10 cellular contexts compared by ENCODE assay signal in genomic region chr6:16505711-16506362, GRCh38.
DNase-seq lines count a peak whose midpoint lies in the region; ATAC-seq and TF ChIP-seq lines count a peak whose summit lies in the region.
"Had no signal": no experiment of that assay in that cellular context is flagged by ENCODE, and none has a peak within 500 bp of the region (broad histone marks: within the 10 kb centered on the region; RNA-seq: fewer than 3 reads in every experiment).

No MANE protein-coding gene starts in this region.

- WGBS in IMR-90 (ENCODE audit: extremely low coverage in 2 of 2, insufficient read length in 1 of 2), 2 experiments, result 50% methylated on average over 3 of the region's 9 CpGs; no CpG with 5 or more reads in 1 of the 2 experiments
- 64% methylated on average over 9 of the region's 9 CpGs for WGBS in lower leg skin, 2 donors

- intact Hi-C loops in IMR-90 (cut with micrococcal nuclease), result no loop called here
- intact Hi-C loops in left lung (cut with DNase I), result loop anchor here in 1 of 2 donors (10.0 kb wide), 1 partner anchor 171 kb away; no protein-coding TSS in a partner anchor
- intact Hi-C loops in lower leg skin (cut with DNase I; ENCODE audit: low total_unique reads), result no loop called here

- H2BK120ac ChIP-seq in IMR-90 (ENCODE audit: low read depth, low read length), result no peak overlapping the region

- TF ChIP-seq CTCF in IMR-90 (conservative IDR thresholded peaks at IDR 0.05; ENCODE audit: low read depth, low read length), result no peak
- no peak for TF ChIP-seq CTCF in left lung (IDR thresholded peaks at IDR 0.05)
- TF ChIP-seq CTCF in lower leg skin (IDR thresholded peaks at IDR 0.05), result no peak

- no peaks in the 10 kb centered on the region; the same call in 1 of the 2 replicates for H4K20me1 ChIP-seq in IMR-90 (ENCODE audit: insufficient read depth, low read length)

- no TSS peak for BruUV-seq in IMR-90 (replicated peaks; lab: Mats Ljungman, UMichigan)

- H3K9me3 ChIP-seq in IMR-90 (ENCODE audit: control insufficient read depth, insufficient read depth, low read length), result no peaks in the 10 kb centered on the region
- no peaks in the 10 kb centered on the region for H3K9me3 ChIP-seq in left lung
- H3K9me3 ChIP-seq: psoas muscle had no signal

- H3K23ac ChIP-seq in IMR-90 (ENCODE audit: low read depth, low read length), result 0 out of 2 replicates have a peak overlapping the region, but pooled peaks have one; percentile 48

- no peak overlapping the region for H2AFZ ChIP-seq in ACC112 (ENCODE audit: low read length, unreplicated experiment)
- no peak overlapping the region for H2AFZ ChIP-seq in IMR-90 (replicated peaks; ENCODE audit: low read length, poor library complexity)

- no peak overlapping the region for H4K5ac ChIP-seq in IMR-90 (ENCODE audit: low read depth, low read length)

- peaks cover 9 to 29% of the 10 kb centered on the region in 2 experiments for H3K79me1 ChIP-seq in IMR-90 (ENCODE audit: low read depth in 1 of 2, low read length in 2 of 2)

- H2BK5ac ChIP-seq in IMR-90 (ENCODE audit: low read depth, low read length, poor library complexity, severe bottlenecking), result no peak overlapping the region

- H3K27me3 ChIP-seq in ACC112 (ENCODE audit: insufficient read depth, low read length) (no peaks in the 10 kb centered on the region), IMR-90 (ENCODE audit: control insufficient read depth, insufficient read depth, low read length) (no peaks in the 10 kb centered on the region), left lung (no peaks in the 10 kb centered on the region)

- dilution Hi-C loops in IMR-90 (cut with HindIII; ENCODE audit: low sequenced_read_pairs, unreplicated experiment), result no loop called here

- H3K9ac ChIP-seq in IMR-90 (ENCODE audit: low read depth, low read length), result no peak overlapping the region

- TF ChIP-seq POLR2A in IMR-90 (IDR thresholded peaks at IDR 0.05; ENCODE audit: low read depth, low read length) (no peak), lower leg skin (IDR thresholded peaks at IDR 0.05) (no peak)

- POLR2A ChIA-PET in IMR-90 (lab: Charles Lee; ENCODE audit: unreplicated experiment), result no interaction called here

- peaks cover 19% of the 10 kb centered on the region for H3K4me1 ChIP-seq in ACC112 (ENCODE audit: control insufficient read depth, insufficient read depth, low read length, unreplicated experiment)
- peaks cover 9% of the 10 kb centered on the region for H3K4me1 ChIP-seq in IMR-90 (ENCODE audit: control insufficient read depth, insufficient read depth, low read length)
- peaks cover 3 to 28% of the 10 kb centered on the region in 2 donors for H3K4me1 ChIP-seq in left lung

- 0 out of 2 replicates have a peak overlapping the region, but pooled peaks have one; percentile 39 for H3K4ac ChIP-seq in IMR-90 (ENCODE audit: low read depth, low read length)

- H3K79me2 ChIP-seq in ACC112 (ENCODE audit: control insufficient read depth, insufficient read depth, low read length, unreplicated experiment), result peaks cover 3% of the 10 kb centered on the region

- H4K8ac ChIP-seq in IMR-90 (ENCODE audit: low read depth in 2 of 2, low read length in 2 of 2), result no peak overlapping the region

- H3K36me3 ChIP-seq in ACC112 (ENCODE audit: insufficient read depth, low read length), result no peaks in the 10 kb centered on the region
- H3K36me3 ChIP-seq in IMR-90 (ENCODE audit: control insufficient read depth, insufficient read depth, low read length), result no peaks in the 10 kb centered on the region
- H3K36me3 ChIP-seq in left lung, result no peaks in the 10 kb centered on the region

- H3K4me2 ChIP-seq in IMR-90 (ENCODE audit: low read depth, low read length), result no peak overlapping the region

- H3K56ac ChIP-seq in IMR-90 (ENCODE audit: extremely low read depth, insufficient read depth, low read length), result no peak overlapping the region

- in situ Hi-C loops in IMR-90 (cut with MboI; ENCODE audit: low sequenced_read_pairs), result no loop called here

- H3K4me3 ChIP-seq in ACC112 (ENCODE audit: low read depth, low read length) (no peak overlapping the region), IMR-90 (ENCODE audit: insufficient read depth, low read depth, low read length) (no peak overlapping the region), left lung (no peak overlapping the region), lower leg skin (ENCODE audit: low read depth, poor library complexity, severe bottlenecking) (no peak overlapping the region)
- H3K4me3 ChIP-seq: psoas muscle had no signal

- CTCF ChIA-PET in IMR-90 (lab: Yijun Ruan, JAX), result no interaction called here

- H3K27ac ChIP-seq in ACC112 (ENCODE audit: low read depth, low read length) (peak overlapping the region; percentile 65), IMR-90 (ENCODE audit: insufficient read depth, low read length) (no peak overlapping the region), left lung (no peak overlapping the region)
- H3K27ac ChIP-seq: psoas muscle had no signal

- H3K9me1 ChIP-seq in IMR-90 (ENCODE audit: insufficient read depth, low read length), result peaks cover 10% of the 10 kb centered on the region

- no peak; the same call in 1 of the 2 replicates for TF ChIP-seq RAD21 in IMR-90 (IDR thresholded peaks at IDR 0.05; ENCODE audit: low read length)

- H3K14ac ChIP-seq in IMR-90 (replicated peaks; ENCODE audit: low read depth, low read length), result peak overlapping the region; percentile 38

- no peak overlapping the region for H2AK9ac ChIP-seq in IMR-90 (replicated peaks; ENCODE audit: low read depth, low read length, poor library complexity)

- ATAC-seq in IMR-90 (ENCODE audit: low read depth) (peak; percentile 68), left lung (peak; percentile 46), GM21717 (IDR thresholded peaks at IDR 0.05; ENCODE audit: unreplicated experiment) (no peak), HG03097 (IDR thresholded peaks at IDR 0.05; ENCODE audit: low FRiP score, unreplicated experiment) (no peak)
- ATAC-seq: psoas muscle had no signal

- no peak overlapping the region for H2BK15ac ChIP-seq in IMR-90 (ENCODE audit: low read depth, low read length)

- H4K91ac ChIP-seq in IMR-90 (ENCODE audit: insufficient read depth, low read depth, low read length), result no peak overlapping the region

- no peak overlapping the region for H2AK5ac ChIP-seq in IMR-90 (ENCODE audit: low read depth, low read length)

- H3K18ac ChIP-seq in IMR-90 (ENCODE audit: low read depth, low read length), result no peak overlapping the region

- H2BK20ac ChIP-seq in IMR-90 (ENCODE audit: low read depth, low read length), result 0 out of 2 replicates have a peak overlapping the region, but pooled peaks have one; percentile 39

- DNase-seq in IMR-90 (peak; percentile 78), cerebellar cortex (ENCODE audit: low spot score) (peak; percentile 74), left lung (no peak), DMS79 treated with DMSO at 0.1 percent for 48 hours (lab: John Stamatoyannopoulos, UW) (no peak), lower leg skin (ENCODE audit: low spot score in 2 of 2) (no peak)
- DNase-seq: NCI-H226, psoas muscle had no signal

TF ChIP-seq in IMR-90, 13 proteins besides CTCF, POLR2A, EP300 and RAD21:
- no peak for TF ChIP-seq MXI1 (IDR thresholded peaks at IDR 0.05; ENCODE audit: borderline replicate concordance, low read depth, low read length)
- peak; percentile 62; the same call in 1 of the 2 replicates for TF ChIP-seq FOS (IDR thresholded peaks at IDR 0.05; ENCODE audit: low read depth, low read length)
- peak; percentile 18; the same call in 1 of the 2 replicates for TF ChIP-seq BHLHE40 (IDR thresholded peaks at IDR 0.05; ENCODE audit: low read depth, low read length)
- TF ChIP-seq CEBPB (IDR thresholded peaks at IDR 0.05; ENCODE audit: low read depth, low read length), result peak; percentile 71
- TF ChIP-seq RCOR1 (IDR thresholded peaks at IDR 0.05; ENCODE audit: insufficient replicate concordance, low read length), result no peak
- peak; percentile 71 for TF ChIP-seq USF2 (IDR thresholded peaks at IDR 0.05; ENCODE audit: low read depth, low read length)

Comparison
In these comparisons a context has a peak if more than half of its experiments do, and no peak if none do; other contexts are left out.
1. ATAC-seq: peak in IMR-90 (single experiment) and left lung (single experiment); none in GM21717 (single experiment) and HG03097 (single experiment).
2. DNase-seq: peak in IMR-90 (single experiment) and cerebellar cortex (single experiment); none in left lung (0 of 2), DMS79 treated with DMSO at 0.1 percent for 48 hours (single experiment) and lower leg skin (0 of 2).